ENCODE assay signal across 1 cellular context in genomic region chr15:43777293-43777819, GRCh38.
A peak's percentile ranks its signal among the peaks of the same experiment; 100 is the strongest.
TF ChIP-seq lines count a peak whose summit lies in the region.

No MANE protein-coding gene starts in this region.

TF ChIP-seq in HepG2, 621 proteins besides CTCF, POLR2A, EP300 and RAD21 (continued from another document and continues in another):
- TF ChIP-seq, protein P1, sequence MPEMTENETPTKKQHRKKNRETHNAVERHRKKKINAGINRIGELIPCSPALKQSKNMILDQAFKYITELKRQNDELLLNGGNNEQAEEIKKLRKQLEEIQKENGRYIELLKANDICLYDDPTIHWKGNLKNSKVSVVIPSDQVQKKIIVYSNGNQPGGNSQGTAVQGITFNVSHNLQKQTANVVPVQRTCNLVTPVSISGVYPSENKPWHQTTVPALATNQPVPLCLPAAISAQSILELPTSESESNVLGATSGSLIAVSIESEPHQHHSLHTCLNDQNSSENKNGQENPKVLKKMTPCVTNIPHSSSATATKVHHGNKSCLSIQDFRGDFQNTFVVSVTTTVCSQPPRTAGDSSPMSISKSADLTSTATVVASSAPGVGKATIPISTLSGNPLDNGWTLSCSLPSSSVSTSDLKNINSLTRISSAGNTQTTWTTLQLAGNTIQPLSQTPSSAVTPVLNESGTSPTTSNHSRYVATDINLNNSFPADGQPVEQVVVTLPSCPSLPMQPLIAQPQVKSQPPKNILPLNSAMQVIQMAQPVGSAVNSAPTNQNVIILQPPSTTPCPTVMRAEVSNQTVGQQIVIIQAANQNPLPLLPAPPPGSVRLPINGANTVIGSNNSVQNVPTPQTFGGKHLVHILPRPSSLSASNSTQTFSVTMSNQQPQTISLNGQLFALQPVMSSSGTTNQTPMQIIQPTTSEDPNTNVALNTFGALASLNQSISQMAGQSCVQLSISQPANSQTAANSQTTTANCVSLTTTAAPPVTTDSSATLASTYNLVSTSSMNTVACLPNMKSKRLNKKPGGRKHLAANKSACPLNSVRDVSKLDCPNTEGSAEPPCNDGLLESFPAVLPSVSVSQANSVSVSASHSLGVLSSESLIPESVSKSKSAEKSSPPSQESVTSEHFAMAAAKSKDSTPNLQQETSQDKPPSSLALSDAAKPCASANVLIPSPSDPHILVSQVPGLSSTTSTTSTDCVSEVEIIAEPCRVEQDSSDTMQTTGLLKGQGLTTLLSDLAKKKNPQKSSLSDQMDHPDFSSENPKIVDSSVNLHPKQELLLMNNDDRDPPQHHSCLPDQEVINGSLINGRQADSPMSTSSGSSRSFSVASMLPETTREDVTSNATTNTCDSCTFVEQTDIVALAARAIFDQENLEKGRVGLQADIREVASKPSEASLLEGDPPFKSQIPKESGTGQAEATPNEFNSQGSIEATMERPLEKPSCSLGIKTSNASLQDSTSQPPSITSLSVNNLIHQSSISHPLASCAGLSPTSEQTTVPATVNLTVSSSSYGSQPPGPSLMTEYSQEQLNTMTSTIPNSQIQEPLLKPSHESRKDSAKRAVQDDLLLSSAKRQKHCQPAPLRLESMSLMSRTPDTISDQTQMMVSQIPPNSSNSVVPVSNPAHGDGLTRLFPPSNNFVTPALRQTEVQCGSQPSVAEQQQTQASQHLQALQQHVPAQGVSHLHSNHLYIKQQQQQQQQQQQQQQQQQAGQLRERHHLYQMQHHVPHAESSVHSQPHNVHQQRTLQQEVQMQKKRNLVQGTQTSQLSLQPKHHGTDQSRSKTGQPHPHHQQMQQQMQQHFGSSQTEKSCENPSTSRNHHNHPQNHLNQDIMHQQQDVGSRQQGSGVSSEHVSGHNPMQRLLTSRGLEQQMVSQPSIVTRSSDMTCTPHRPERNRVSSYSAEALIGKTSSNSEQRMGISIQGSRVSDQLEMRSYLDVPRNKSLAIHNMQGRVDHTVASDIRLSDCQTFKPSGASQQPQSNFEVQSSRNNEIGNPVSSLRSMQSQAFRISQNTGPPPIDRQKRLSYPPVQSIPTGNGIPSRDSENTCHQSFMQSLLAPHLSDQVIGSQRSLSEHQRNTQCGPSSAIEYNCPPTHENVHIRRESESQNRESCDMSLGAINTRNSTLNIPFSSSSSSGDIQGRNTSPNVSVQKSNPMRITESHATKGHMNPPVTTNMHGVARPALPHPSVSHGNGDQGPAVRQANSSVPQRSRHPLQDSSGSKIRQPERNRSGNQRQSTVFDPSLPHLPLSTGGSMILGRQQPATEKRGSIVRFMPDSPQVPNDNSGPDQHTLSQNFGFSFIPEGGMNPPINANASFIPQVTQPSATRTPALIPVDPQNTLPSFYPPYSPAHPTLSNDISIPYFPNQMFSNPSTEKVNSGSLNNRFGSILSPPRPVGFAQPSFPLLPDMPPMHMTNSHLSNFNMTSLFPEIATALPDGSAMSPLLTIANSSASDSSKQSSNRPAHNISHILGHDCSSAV (CRISPR knock-in tag; IDR thresholded peaks at IDR 0.05; ENCODE audit: borderline replicate concordance) = no peak
- TF ChIP-seq BRCA1 (CRISPR knock-in tag; IDR thresholded peaks at IDR 0.05) = no peak
- peak; percentile 55; the same call in 1 of the 2 replicates for TF ChIP-seq DMAP1 (CRISPR knock-in tag; IDR thresholded peaks at IDR 0.05)
- no peak for TF ChIP-seq HNF4A (CRISPR knock-in tag; IDR thresholded peaks at IDR 0.05)
- TF ChIP-seq ZNF17 (CRISPR knock-in tag; IDR thresholded peaks at IDR 0.05) = no peak
- TF ChIP-seq ZNF747 (CRISPR knock-in tag; IDR thresholded peaks at IDR 0.05; ENCODE audit: borderline replicate concordance) = no peak
- TF ChIP-seq ZNF280B (CRISPR knock-in tag; IDR thresholded peaks at IDR 0.05; ENCODE audit: borderline replicate concordance) = peak; percentile 84
- TF ChIP-seq, protein P2, sequence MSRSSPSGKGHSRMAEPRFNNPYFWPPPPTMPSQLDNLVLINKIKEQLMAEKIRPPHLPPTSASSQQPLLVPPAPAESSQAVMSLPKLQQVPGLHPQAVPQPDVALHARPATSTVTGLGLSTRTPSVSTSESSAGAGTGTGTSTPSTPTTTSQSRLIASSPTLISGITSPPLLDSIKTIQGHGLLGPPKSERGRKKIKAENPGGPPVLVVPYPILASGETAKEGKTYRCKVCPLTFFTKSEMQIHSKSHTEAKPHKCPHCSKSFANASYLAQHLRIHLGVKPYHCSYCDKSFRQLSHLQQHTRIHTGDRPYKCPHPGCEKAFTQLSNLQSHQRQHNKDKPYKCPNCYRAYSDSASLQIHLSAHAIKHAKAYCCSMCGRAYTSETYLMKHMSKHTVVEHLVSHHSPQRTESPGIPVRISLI (CRISPR knock-in tag; IDR thresholded peaks at IDR 0.05; ENCODE audit: borderline replicate concordance) = no peak
- TF ChIP-seq MIER2 (CRISPR knock-in tag; IDR thresholded peaks at IDR 0.05) = no peak
- TF ChIP-seq NR3C1 (CRISPR knock-in tag; IDR thresholded peaks at IDR 0.05) = no peak
- TF ChIP-seq ZKSCAN1 (IDR thresholded peaks at IDR 0.05; ENCODE audit: low read length) = no peak
- TF ChIP-seq PAF1 (CRISPR knock-in tag; IDR thresholded peaks at IDR 0.05) = no peak
- peak; percentile 29; the same call in 1 of the 2 replicates for TF ChIP-seq GATAD1 (CRISPR knock-in tag; IDR thresholded peaks at IDR 0.05)
- no peak for TF ChIP-seq SIN3A (IDR thresholded peaks at IDR 0.05; ENCODE audit: borderline replicate concordance, low read depth, low read length)
- TF ChIP-seq SMAD1 (CRISPR knock-in tag; IDR thresholded peaks at IDR 0.05; ENCODE audit: borderline replicate concordance, low read depth) = no peak
- peak; percentile 77; the same call in 1 of the 2 replicates for TF ChIP-seq ZNF598 (CRISPR knock-in tag; IDR thresholded peaks at IDR 0.05; ENCODE audit: borderline replicate concordance)
- TF ChIP-seq HNRNPK (IDR thresholded peaks at IDR 0.05; ENCODE audit: low read depth, low read length, poor library complexity, severe bottlenecking) = no peak
- no peak for TF ChIP-seq GFI1 (CRISPR knock-in tag; IDR thresholded peaks at IDR 0.05; ENCODE audit: borderline replicate concordance)
- TF ChIP-seq RNF2 (conservative IDR thresholded peaks at IDR 0.05; ENCODE audit: low read depth) = 0 out of 2 replicates have a peak, but pooled peaks have one; percentile 57
- 0 out of 2 replicates have a peak, but pooled peaks have one; percentile 8 for TF ChIP-seq ELK4 (CRISPR knock-in tag; IDR thresholded peaks at IDR 0.05; ENCODE audit: borderline replicate concordance)
- TF ChIP-seq CHD4 (IDR thresholded peaks at IDR 0.05; ENCODE audit: borderline replicate concordance, low read length) = no peak
- TF ChIP-seq ZNF850 (CRISPR knock-in tag; conservative IDR thresholded peaks at IDR 0.05) = 0 out of 2 replicates have a peak, but pooled peaks have one; percentile 70
- TF ChIP-seq ERF (CRISPR knock-in tag; IDR thresholded peaks at IDR 0.05) = peak; percentile 45; the same call in 1 of the 2 replicates
- no peak for TF ChIP-seq ZBTB49 (CRISPR knock-in tag; IDR thresholded peaks at IDR 0.05; ENCODE audit: borderline replicate concordance)
- TF ChIP-seq, protein P3, sequence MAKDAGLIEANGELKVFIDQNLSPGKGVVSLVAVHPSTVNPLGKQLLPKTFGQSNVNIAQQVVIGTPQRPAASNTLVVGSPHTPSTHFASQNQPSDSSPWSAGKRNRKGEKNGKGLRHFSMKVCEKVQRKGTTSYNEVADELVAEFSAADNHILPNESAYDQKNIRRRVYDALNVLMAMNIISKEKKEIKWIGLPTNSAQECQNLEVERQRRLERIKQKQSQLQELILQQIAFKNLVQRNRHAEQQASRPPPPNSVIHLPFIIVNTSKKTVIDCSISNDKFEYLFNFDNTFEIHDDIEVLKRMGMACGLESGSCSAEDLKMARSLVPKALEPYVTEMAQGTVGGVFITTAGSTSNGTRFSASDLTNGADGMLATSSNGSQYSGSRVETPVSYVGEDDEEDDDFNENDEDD (CRISPR knock-in tag; IDR thresholded peaks at IDR 0.05; ENCODE audit: borderline replicate concordance) = peak; percentile 73; the same call in 1 of the 2 replicates
- no peak for TF ChIP-seq ZHX2 (IDR thresholded peaks at IDR 0.05; ENCODE audit: low read depth)
- no peak for TF ChIP-seq ZHX2 (CRISPR knock-in tag; IDR thresholded peaks at IDR 0.05; ENCODE audit: borderline replicate concordance)
- TF ChIP-seq, protein P4, sequence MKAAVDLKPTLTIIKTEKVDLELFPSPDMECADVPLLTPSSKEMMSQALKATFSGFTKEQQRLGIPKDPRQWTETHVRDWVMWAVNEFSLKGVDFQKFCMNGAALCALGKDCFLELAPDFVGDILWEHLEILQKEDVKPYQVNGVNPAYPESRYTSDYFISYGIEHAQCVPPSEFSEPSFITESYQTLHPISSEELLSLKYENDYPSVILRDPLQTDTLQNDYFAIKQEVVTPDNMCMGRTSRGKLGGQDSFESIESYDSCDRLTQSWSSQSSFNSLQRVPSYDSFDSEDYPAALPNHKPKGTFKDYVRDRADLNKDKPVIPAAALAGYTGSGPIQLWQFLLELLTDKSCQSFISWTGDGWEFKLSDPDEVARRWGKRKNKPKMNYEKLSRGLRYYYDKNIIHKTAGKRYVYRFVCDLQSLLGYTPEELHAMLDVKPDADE (CRISPR knock-in tag; IDR thresholded peaks at IDR 0.05) = no peak
